Comparison of ENCODE assay signal across 1 cellular context in genomic region chr10:44925224-44925623, GRCh38.
A peak's percentile ranks its signal among the peaks of the same experiment; 100 is the strongest.
TF ChIP-seq lines count a peak whose summit lies in the region.

No MANE protein-coding gene starts in this region.

TF ChIP-seq in WTC11, 78 proteins besides CTCF, POLR2A, EP300 and RAD21 (continued from another document):
- TF ChIP-seq USF1 (CRISPR knock-in tag; IDR thresholded peaks at IDR 0.05) (peak; percentile 46; the same call in 1 of the 2 replicates), SMAD3 (CRISPR knock-in tag; IDR thresholded peaks at IDR 0.05; ENCODE audit: borderline replicate concordance) (peak; percentile 88; the same call in 1 of the 2 replicates), TEAD1 (CRISPR knock-in tag; IDR thresholded peaks at IDR 0.05) (no peak), IRF1 (CRISPR knock-in tag; IDR thresholded peaks at IDR 0.05) (no peak), NFE2L1 (CRISPR knock-in tag; IDR thresholded peaks at IDR 0.05) (peak; percentile 68; the same call in 1 of the 2 replicates), NFATC4 (CRISPR knock-in tag; IDR thresholded peaks at IDR 0.05) (no peak)
